In genomic region chr10:103890194-103890658, GRCh38 we compare ENCODE assay signal across 10 cellular contexts. TPM values are rescaled to one million over a fixed set of nuclear protein-coding genes. Genes with fewer than 3 reads are reported as not detected.
A peak's percentile ranks its signal among the peaks of the same experiment; 100 is the strongest.
DNase-seq lines count a peak whose midpoint lies in the region; ATAC-seq and TF ChIP-seq lines count a peak whose summit lies in the region.
"Had no signal": no experiment of that assay in that cellular context is flagged by ENCODE, and none has a peak within 500 bp of the region (broad histone marks: within the 10 kb centered on the region; RNA-seq: fewer than 3 reads in every experiment).

No MANE protein-coding gene starts in this region.

- H3K9me3 ChIP-seq in heart left ventricle = no peaks in the 10 kb centered on the region

- H3K27ac Mint-ChIP-seq in activated CD8-positive, alpha-beta T cell treated with anti-CD3 and anti-CD28 coated beads for 36 hours = peak overlapping the region; percentile 79
- H3K27ac Mint-ChIP-seq: IgD-negative memory B cell had no signal

- H3K27me3 ChIP-seq in heart left ventricle = no peaks in the 10 kb centered on the region
- H3K27me3 ChIP-seq: cardiac muscle cell had no signal

- 54 to 67% (median 61%) methylated on average over 3 to 4 of the region's 4 CpGs for WGBS in heart left ventricle, 4 donors

- POLR2A ChIA-PET in activated CD8-positive, alpha-beta T cell treated with anti-CD3 and anti-CD28 coated beads for 36 hours (lab: Charles Lee) = interaction anchor here (0.9 to 1.6 kb wide), 5 partner anchors 12 to 231 kb away, joined by 3 to 6 read pairs (median 4); partner anchors contain the start of gene SFR1

- no peak overlapping the region for H3K4me3 ChIP-seq in heart left ventricle
- H3K4me3 ChIP-seq: cardiac muscle cell had no signal

- ATAC-seq in heart left ventricle (peak in 3 of 4 donors; percentile 40 to 62 (median 58)), left lobe of liver (peak; percentile 25), HG02610 (IDR thresholded peaks at IDR 0.05; ENCODE audit: unreplicated experiment) (no peak), GM19463 (IDR thresholded peaks at IDR 0.05; ENCODE audit: unreplicated experiment) (no peak)
- peak; percentile 57 for ATAC-seq in activated CD8-positive, alpha-beta T cell treated with anti-CD3 and anti-CD28 coated beads for 36 hours

- peaks cover 0 to 54% (median 46%) of the 10 kb centered on the region in 9 donors for H3K36me3 ChIP-seq in heart left ventricle

- H3K36me3 Mint-ChIP-seq in activated CD8-positive, alpha-beta T cell treated with anti-CD3 and anti-CD28 coated beads for 36 hours (ENCODE audit: low read depth) = peaks cover 19% of the 10 kb centered on the region
- H3K36me3 Mint-ChIP-seq: IgD-negative memory B cell had no signal

- peak overlapping the region in 11 of 12 donors; percentile 4 to 71 (median 34) for H3K27ac ChIP-seq in heart left ventricle
- H3K27ac ChIP-seq: cardiac muscle cell had no signal

- H3K9me3 Mint-ChIP-seq in activated CD8-positive, alpha-beta T cell treated with anti-CD3 and anti-CD28 coated beads for 36 hours = no peaks in the 10 kb centered on the region
- H3K9me3 Mint-ChIP-seq: IgD-negative memory B cell had no signal

- peaks cover 41% of the 10 kb centered on the region for H3K4me1 Mint-ChIP-seq in activated CD8-positive, alpha-beta T cell treated with anti-CD3 and anti-CD28 coated beads for 36 hours (ENCODE audit: low read depth)

- H3K4me3 Mint-ChIP-seq in activated CD8-positive, alpha-beta T cell treated with anti-CD3 and anti-CD28 coated beads for 36 hours = no peak overlapping the region
- H3K4me3 Mint-ChIP-seq: IgD-negative memory B cell had no signal

- no peak for TF ChIP-seq POLR2A in heart left ventricle (IDR thresholded peaks at IDR 0.05)

- TF ChIP-seq CTCF in heart left ventricle (IDR thresholded peaks at IDR 0.05) = no peak
- no peak for TF ChIP-seq CTCF in activated CD8-positive, alpha-beta T cell treated with anti-CD3 and anti-CD28 coated beads for 36 hours (IDR thresholded peaks at IDR 0.05)

- CTCF ChIA-PET in activated CD8-positive, alpha-beta T cell treated with anti-CD3 and anti-CD28 coated beads for 36 hours (lab: Charles Lee) = interaction anchor here (0.8 to 2.6 kb wide), 18 partner anchors 11 to 384 kb away, joined by 3 to 15 read pairs (median 3); partner anchors contain the start of gene SFR1

- H3K27me3 Mint-ChIP-seq in activated CD8-positive, alpha-beta T cell treated with anti-CD3 and anti-CD28 coated beads for 36 hours = no peaks in the 10 kb centered on the region
- H3K27me3 Mint-ChIP-seq: IgD-negative memory B cell had no signal

- DNase-seq in heart left ventricle (peak in 2 of 5 donors; percentile 29 to 74), cardiac septum (ENCODE audit: low spot score) (no peak), left lobe of liver (ENCODE audit: low spot score) (no peak), ureter (ENCODE audit: low spot score) (peak; percentile 89), globus pallidus (ENCODE audit: low spot score) (no peak)
- peak; percentile 46 for DNase-seq in activated CD8-positive, alpha-beta T cell treated with anti-CD3 and anti-CD28 coated beads for 36 hours

- intact Hi-C loops in heart left ventricle (cut with DNase I) (loop anchor here in 8 of 10 donors (1.0 to 10.0 kb wide), 8 partner anchors 28 to 315 kb away; partner anchors contain the start of genes SFR1 (in 4 of the 8), SLK (in 2 of the 8) and STN1 (in 1 of the 8)), cardiac septum (cut with DNase I) (loop anchor here (5.0 to 10.0 kb wide), 2 partner anchors 232 to 455 kb away; partner anchors contain the start of gene SFR1)
- intact Hi-C loops in activated CD8-positive, alpha-beta T cell treated with anti-CD3 and anti-CD28 coated beads for 36 hours (cut with micrococcal nuclease) = no loop called here

- H3K4me1 ChIP-seq in heart left ventricle = peaks cover 8 to 53% (median 40%) of the 10 kb centered on the region in 12 donors

RNA-seq across cellular contexts. Expression of gene STN1, which starts 27.8 kb away (rescaled TPM):
- 10 to 100 TPM; 28.6 to 53.1 (median 32.7) TPM for total RNA-seq in heart left ventricle
- 10 to 100 TPM; 23.1 to 36.1 TPM for polyA plus RNA-seq in heart left ventricle
- total RNA-seq in cardiac septum = 33.9 TPM
- 10 to 100 TPM; 32.1 to 32.4 TPM for total RNA-seq in activated CD8-positive, alpha-beta T cell treated with anti-CD3 and anti-CD28 coated beads for 36 hours
- total RNA-seq in left lobe of liver = 5.8 TPM
- 49.3 TPM for total RNA-seq in ureter

RNA-seq across cellular contexts. Expression of gene SH3PXD2A, which starts 34.9 kb away (rescaled TPM):
- total RNA-seq in heart left ventricle (10 to 100 TPM; 21.8 to 43.4 (median 31.9) TPM), cardiac septum (45.0 TPM), left lobe of liver (43.5 TPM), ureter (50.3 TPM)
- polyA plus RNA-seq in heart left ventricle = 10 to 100 TPM; 11.8 to 16.6 TPM
- total RNA-seq in activated CD8-positive, alpha-beta T cell treated with anti-CD3 and anti-CD28 coated beads for 36 hours = 1 to 10 TPM; 6.5 to 7.4 TPM

Comparison
In these comparisons a context has a peak if more than half of its experiments do, and no peak if none do; other contexts are left out.
1. ATAC-seq: peak in heart left ventricle (3 of 4), activated CD8-positive, alpha-beta T cell treated with anti-CD3 and anti-CD28 coated beads for 36 hours (single experiment) and left lobe of liver (single experiment); none in HG02610 (single experiment) and GM19463 (single experiment).
2. DNase-seq: peak in activated CD8-positive, alpha-beta T cell treated with anti-CD3 and anti-CD28 coated beads for 36 hours (single experiment) and ureter (single experiment); none in cardiac septum (single experiment), left lobe of liver (single experiment) and globus pallidus (single experiment).